Comparison of ENCODE assay signal across 15 cellular contexts in the genomic region with DNA sequence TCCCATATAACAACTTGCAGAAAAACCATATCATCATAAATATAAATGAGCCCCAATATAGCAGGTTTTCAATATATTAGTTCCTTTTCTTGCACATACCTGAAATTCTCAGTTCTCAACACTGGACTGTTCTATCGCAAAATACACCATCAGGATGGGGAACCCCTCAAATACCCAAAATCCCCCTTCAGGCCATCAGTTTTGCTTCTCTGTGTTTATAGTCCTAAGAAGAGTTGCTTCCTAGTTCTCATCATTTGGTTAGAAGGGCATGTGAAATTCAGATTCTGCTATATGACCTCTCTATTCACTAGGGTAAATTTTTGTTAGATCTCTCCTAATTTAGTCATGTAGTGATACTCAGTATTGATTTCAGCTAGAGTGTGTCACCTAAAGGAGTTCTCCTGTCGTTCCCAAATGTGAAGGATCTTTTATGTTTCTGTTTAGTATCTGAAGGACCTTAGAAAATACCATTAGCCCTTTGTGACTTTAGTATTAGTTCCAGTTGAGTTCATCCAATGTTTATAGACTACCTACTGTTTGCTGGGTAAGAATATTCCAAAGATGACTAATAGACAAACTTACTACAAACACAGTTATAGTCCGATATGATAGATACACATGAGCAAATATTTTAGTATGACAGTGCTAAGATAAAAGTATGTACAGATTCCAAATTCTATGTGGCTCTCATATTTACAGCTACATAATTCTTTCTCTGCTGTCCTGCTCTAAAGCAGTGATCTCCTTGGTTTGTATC.
DNase-seq lines count a peak whose midpoint lies in the region; ATAC-seq, FAIRE-seq and TF ChIP-seq lines count a peak whose summit lies in the region.
"Had no signal": no experiment of that assay in that cellular context is flagged by ENCODE, and none has a peak within 500 bp of the region (broad histone marks: within the 10 kb centered on the region; RNA-seq: fewer than 3 reads in every experiment).

No MANE protein-coding gene starts in this region.

- FAIRE-seq in GM12892 (lab: Jason Lieb, UNC): peak; percentile 54

- WGBS in esophagus muscularis mucosa: 95% methylated on average over 3 of the region's 3 CpGs

- H3K36me3 ChIP-seq in fibroblast of lung (ENCODE audit: control insufficient read depth, insufficient read depth, low read length) (no peaks in the 10 kb centered on the region), esophagus muscularis mucosa (peaks cover 0 to 7% (median 0%) of the 10 kb centered on the region in 4 donors)
- H3K36me3 ChIP-seq: BE2C had no signal

- no peak overlapping the region for H2AFZ ChIP-seq in fibroblast of lung (ENCODE audit: low read length)

- ATAC-seq in GM19395 (IDR thresholded peaks at IDR 0.05; ENCODE audit: unreplicated experiment) (peak; percentile 63), HG03108 (IDR thresholded peaks at IDR 0.05; ENCODE audit: unreplicated experiment) (peak; percentile 74), GM21576 (IDR thresholded peaks at IDR 0.05; ENCODE audit: unreplicated experiment) (no peak)

- H3K4me2 ChIP-seq in fibroblast of lung (ENCODE audit: extremely low read depth, insufficient read depth, low read length): peak overlapping the region; percentile 29
- H3K4me2 ChIP-seq: KMS-11 had no signal

- TF ChIP-seq POLR2A in GM12892 (IDR thresholded peaks at IDR 0.05; ENCODE audit: low read depth, low read length) (no peak), esophagus muscularis mucosa (IDR thresholded peaks at IDR 0.05; ENCODE audit: low read depth) (no peak)

- H3K4me1 ChIP-seq in fibroblast of lung (ENCODE audit: control insufficient read depth, extremely low read depth, insufficient read depth, low read length) (no peaks in the 10 kb centered on the region), esophagus muscularis mucosa (peaks cover 0 to 18% (median 0%) of the 10 kb centered on the region in 4 donors)

- TF ChIP-seq CTCF in fibroblast of lung (conservative IDR thresholded peaks at IDR 0.05 in 1 of 2, IDR thresholded peaks at IDR 0.05 in 1 of 2; ENCODE audit: low read depth in 1 of 2, low read length in 2 of 2) (no peak), esophagus muscularis mucosa (IDR thresholded peaks at IDR 0.05) (no peak)

- DNase-seq in GM12892 (ENCODE audit: insufficient read length) (no peak), fibroblast of lung (ENCODE audit: low read depth in 2 of 2) (peak in 1 of 2 donors; percentile 56), esophagus muscularis mucosa (ENCODE audit: extremely low spot score) (no peak), globus pallidus (ENCODE audit: low spot score) (no peak), NOMO-1 (lab: John Stamatoyannopoulos, UW; ENCODE audit: unreplicated experiment in 2 of 2) (no peak)
- DNase-seq: activated CD4-positive, alpha-beta T cell treated with anti-CD3 and anti-CD28 coated beads, Interleukin-2, amount 10 ng/mL, durations not matched to agents 7 days and 5 days; BE2C; effector CD4-positive, alpha-beta T cell; mesenchymal stem cell; NCI-H146; NCI-H774 had no signal

- intact Hi-C loops in esophagus muscularis mucosa (cut with DNase I): no loop called here

- no peaks in the 10 kb centered on the region for H3K79me2 ChIP-seq in fibroblast of lung (ENCODE audit: control insufficient read depth, insufficient read depth, low read length)

- H3K4me3 ChIP-seq in fibroblast of lung (replicated peaks in 1 of 4; ENCODE audit: control extremely low read depth in 1 of 4, insufficient read depth in 1 of 4, low read depth in 3 of 4, low read length in 4 of 4) (no peak overlapping the region), esophagus muscularis mucosa (no peak overlapping the region)

- H4K20me1 ChIP-seq in fibroblast of lung (ENCODE audit: control insufficient read depth, extremely low read depth, insufficient read depth, low read length): no peaks in the 10 kb centered on the region

- H3K9me3 ChIP-seq in fibroblast of lung (ENCODE audit: control insufficient read depth, insufficient read depth, low read depth, low read length): no peaks in the 10 kb centered on the region
- H3K9me3 ChIP-seq in esophagus muscularis mucosa: no peaks in the 10 kb centered on the region
- H3K9me3 ChIP-seq: BE2C had no signal

- no peak overlapping the region for H3K9ac ChIP-seq in fibroblast of lung (ENCODE audit: insufficient read depth, low read length)
- H3K9ac ChIP-seq: KMS-11 had no signal

- H3K27me3 ChIP-seq in fibroblast of lung (ENCODE audit: control insufficient read depth, insufficient read depth, low read length): no peaks in the 10 kb centered on the region
- no peaks in the 10 kb centered on the region for H3K27me3 ChIP-seq in esophagus muscularis mucosa
- H3K27me3 ChIP-seq: BE2C had no signal

- TF ChIP-seq EP300 in esophagus muscularis mucosa (IDR thresholded peaks at IDR 0.05): no peak

- no peak overlapping the region for H3K27ac ChIP-seq in fibroblast of lung (ENCODE audit: insufficient read depth, low read length)
- H3K27ac ChIP-seq in esophagus muscularis mucosa (replicated peaks in 1 of 4): no peak overlapping the region
- H3K27ac ChIP-seq: KMS-11 had no signal
